Comparison of ENCODE assay signal across 26 cellular contexts in genomic region chr7:80882213-80882801, GRCh38. TPM values are rescaled to one million over a fixed set of nuclear protein-coding genes. Genes with fewer than 3 reads are reported as not detected.
A peak's percentile ranks its signal among the peaks of the same experiment; 100 is the strongest.
DNase-seq lines count a peak whose midpoint lies in the region; ATAC-seq and TF ChIP-seq lines count a peak whose summit lies in the region.
"Had no signal": no experiment of that assay in that cellular context is flagged by ENCODE, and none has a peak within 500 bp of the region (broad histone marks: within the 10 kb centered on the region; RNA-seq: fewer than 3 reads in every experiment).

No MANE protein-coding gene starts in this region.

- H4K20me1 ChIP-seq in IMR-90 (ENCODE audit: insufficient read depth, low read length), result no peaks in the 10 kb centered on the region

- peaks cover 7 to 29% of the 10 kb centered on the region in 2 experiments; a peak in 3 of 4 replicates for H3K79me1 ChIP-seq in IMR-90 (ENCODE audit: low read depth in 1 of 2, low read length in 2 of 2)

- no peaks in the 10 kb centered on the region for H3K27me3 Mint-ChIP-seq in mesothelial cell of epicardium (ENCODE audit: low read depth)
- H3K27me3 Mint-ChIP-seq: activated CD8-positive, alpha-beta T cell treated with anti-CD3 and anti-CD28 coated beads for 36 hours; naive thymus-derived CD8-positive, alpha-beta T cell; progenitor cell of endocrine pancreas had no signal

- peak overlapping the region; percentile 57; the same call in 1 of the 2 replicates for H2BK20ac ChIP-seq in IMR-90 (ENCODE audit: low read depth, low read length)

- no peak overlapping the region for H2AK9ac ChIP-seq in IMR-90 (replicated peaks; ENCODE audit: low read depth, low read length, poor library complexity)

- no peak overlapping the region for H3K4me2 ChIP-seq in IMR-90 (ENCODE audit: low read depth, low read length)

- H3K4me3 ChIP-seq in IMR-90 (ENCODE audit: insufficient read depth, low read depth, low read length) (no peak overlapping the region), astrocyte of the spinal cord (ENCODE audit: low read depth, low read length) (no peak overlapping the region), uterus (no peak overlapping the region)
- H3K4me3 ChIP-seq: adrenal gland, right lobe of liver, upper lobe of left lung had no signal

- H3K4me1 ChIP-seq in IMR-90 (ENCODE audit: control insufficient read depth, insufficient read depth, low read length) (peaks cover 8% of the 10 kb centered on the region), uterus (peaks cover 2 to 8% of the 10 kb centered on the region in 2 donors)
- H3K4me1 ChIP-seq: right lobe of liver had no signal

- POLR2A ChIA-PET in IMR-90 (lab: Charles Lee; ENCODE audit: unreplicated experiment), result no interaction called here

- intact Hi-C loops in IMR-90 (cut with micrococcal nuclease) (loop anchor here (2.0 kb wide), 1 partner anchor 24 kb away; no protein-coding TSS in a partner anchor), uterus (cut with DNase I; ENCODE audit: low total_unique reads) (no loop called here)

- no peaks in the 10 kb centered on the region for H3K9me3 ChIP-seq in IMR-90 (ENCODE audit: control insufficient read depth, insufficient read depth, low read length)
- H3K9me3 ChIP-seq in uterus, result no peaks in the 10 kb centered on the region
- H3K9me3 ChIP-seq: adrenal gland, right lobe of liver, upper lobe of left lung had no signal

- no peak for TF ChIP-seq POLR2A in IMR-90 (IDR thresholded peaks at IDR 0.05; ENCODE audit: low read depth, low read length)
- TF ChIP-seq POLR2A in uterus (IDR thresholded peaks at IDR 0.05), result no peak

- H3K4me3 Mint-ChIP-seq in mesothelial cell of epicardium, result no peak overlapping the region
- H3K4me3 Mint-ChIP-seq: activated CD8-positive, alpha-beta T cell treated with anti-CD3 and anti-CD28 coated beads for 36 hours; activated naive CD4-positive, alpha-beta T cell treated with anti-CD3 and anti-CD28 coated beads for 36 hours; naive thymus-derived CD8-positive, alpha-beta T cell had no signal

- H3K9me1 ChIP-seq in IMR-90 (ENCODE audit: insufficient read depth, low read length), result peaks cover 6% of the 10 kb centered on the region

- no peak overlapping the region for H3K56ac ChIP-seq in IMR-90 (ENCODE audit: extremely low read depth, insufficient read depth, low read length)

- no peak overlapping the region; the same call in none of the 2 replicates for H3K14ac ChIP-seq in IMR-90 (replicated peaks; ENCODE audit: low read depth, low read length)

- H3K27ac Mint-ChIP-seq in mesothelial cell of epicardium, result peak overlapping the region; percentile 90
- H3K27ac Mint-ChIP-seq: activated CD8-positive, alpha-beta T cell treated with anti-CD3 and anti-CD28 coated beads for 36 hours; activated naive CD4-positive, alpha-beta T cell treated with anti-CD3 and anti-CD28 coated beads for 36 hours; naive thymus-derived CD8-positive, alpha-beta T cell; progenitor cell of endocrine pancreas had no signal

- H2BK5ac ChIP-seq in IMR-90 (ENCODE audit: low read depth, low read length, poor library complexity, severe bottlenecking), result peak overlapping the region; percentile 56

- no CpG with 5 or more reads among the region's 4 CpGs for WGBS in IMR-90 (ENCODE audit: extremely low coverage in 2 of 2, insufficient read length in 1 of 2), 2 experiments

- 0 out of 4 replicates have a peak overlapping the region, but pooled peaks of 1 of the 2 experiments have one; percentile 10 for H4K8ac ChIP-seq in IMR-90 (ENCODE audit: low read depth in 2 of 2, low read length in 2 of 2)

- H3K4me1 Mint-ChIP-seq in mesothelial cell of epicardium, result peaks cover 84% of the 10 kb centered on the region
- H3K4me1 Mint-ChIP-seq: naive thymus-derived CD8-positive, alpha-beta T cell had no signal

- no peaks in the 10 kb centered on the region; the same call in 1 of the 2 replicates for H3K36me3 ChIP-seq in IMR-90 (ENCODE audit: control insufficient read depth, insufficient read depth, low read length)
- no peaks in the 10 kb centered on the region for H3K36me3 ChIP-seq in uterus
- H3K36me3 ChIP-seq: adrenal gland, right lobe of liver, upper lobe of left lung had no signal

- H3K9ac ChIP-seq in IMR-90 (ENCODE audit: low read depth, low read length), result no peak overlapping the region

- H4K5ac ChIP-seq in IMR-90 (ENCODE audit: low read depth, low read length), result no peak overlapping the region

- no peak for TF ChIP-seq RAD21 in IMR-90 (IDR thresholded peaks at IDR 0.05; ENCODE audit: low read length)

- CTCF ChIA-PET in IMR-90 (lab: Yijun Ruan, JAX), result interaction anchor here (0.7 kb wide), 1 partner anchor 588 kb away, joined by 4 read pairs; no protein-coding TSS in a partner anchor

- peaks cover 9% of the 10 kb centered on the region for H3K36me3 Mint-ChIP-seq in mesothelial cell of epicardium
- H3K36me3 Mint-ChIP-seq: naive thymus-derived CD8-positive, alpha-beta T cell had no signal

- no peak overlapping the region for H2AK5ac ChIP-seq in IMR-90 (ENCODE audit: low read depth, low read length)

- H2BK15ac ChIP-seq in IMR-90 (ENCODE audit: low read depth, low read length), result peak overlapping the region; percentile 90; the same call in 2 of the 3 replicates

- TF ChIP-seq CTCF in IMR-90 (conservative IDR thresholded peaks at IDR 0.05; ENCODE audit: low read depth, low read length), result no peak
- no peak for TF ChIP-seq CTCF in astrocyte of the spinal cord (IDR thresholded peaks at IDR 0.05; ENCODE audit: low read depth, low read length)
- TF ChIP-seq CTCF in mesothelial cell of epicardium (IDR thresholded peaks at IDR 0.05; ENCODE audit: unreplicated experiment), result no peak
- no peak for TF ChIP-seq CTCF in uterus (IDR thresholded peaks at IDR 0.05)

- peak overlapping the region; percentile 67; the same call in 1 of the 2 replicates for H2BK120ac ChIP-seq in IMR-90 (ENCODE audit: low read depth, low read length)

- no TSS peak for BruUV-seq in IMR-90 (replicated peaks; lab: Mats Ljungman, UMichigan)

- dilution Hi-C loops in IMR-90 (cut with HindIII; ENCODE audit: low sequenced_read_pairs, unreplicated experiment), result no loop called here

- no peaks in the 10 kb centered on the region for H3K9me3 Mint-ChIP-seq in mesothelial cell of epicardium
- H3K9me3 Mint-ChIP-seq: activated CD8-positive, alpha-beta T cell treated with anti-CD3 and anti-CD28 coated beads for 36 hours; activated naive CD4-positive, alpha-beta T cell treated with anti-CD3 and anti-CD28 coated beads for 36 hours had no signal

- in situ Hi-C loops in IMR-90 (cut with MboI; ENCODE audit: low sequenced_read_pairs) (no loop called here), astrocyte of the spinal cord (cut with HindIII; ENCODE audit: low sequenced_read_pairs) (no loop called here)

- no peak for DNase-seq in IMR-90
- peak; percentile 68 for DNase-seq in astrocyte of the spinal cord (ENCODE audit: low read depth, low spot score)
- DNase-seq in mesothelial cell of epicardium (ENCODE audit: low spot score in 2 of 2, unreplicated experiment in 2 of 2), result no peak
- DNase-seq in uterus, result no peak
- no peak for DNase-seq in stimulated activated naive CD4-positive, alpha-beta T cell (lab: John Stamatoyannopoulos, UW)
- DNase-seq: activated CD8-positive, alpha-beta memory T cell treated with anti-CD3 and anti-CD28 coated beads, Interleukin-2, amount 50 U/mL, for 48 hours; activated CD8-positive, alpha-beta T cell treated with anti-CD3 and anti-CD28 coated beads for 36 hours; activated naive CD4-positive, alpha-beta T cell treated with anti-CD3 and anti-CD28 coated beads for 36 hours; adrenal gland; DMS79 treated with DMSO at 0.1 percent for 48 hours; effector CD4-positive, alpha-beta T cell; GF-D8; left ventricle myocardium superior; midbrain; naive thymus-derived CD8-positive, alpha-beta T cell; NCI-H1048; NCI-H1694; NCI-H446; right lobe of liver; stimulated activated CD4-positive, alpha-beta T cell treated with anti-CD3 and anti-CD28 coated beads, Interleukin-4, amount 100 ng/mL, for 1 hour; upper lobe of left lung had no signal

- no peak overlapping the region; the same call in 1 of the 2 replicates for H3K23ac ChIP-seq in IMR-90 (ENCODE audit: low read depth, low read length)

- no peak overlapping the region for H2AFZ ChIP-seq in IMR-90 (replicated peaks; ENCODE audit: low read length, poor library complexity)

- H3K4ac ChIP-seq in IMR-90 (ENCODE audit: low read depth, low read length), result peak overlapping the region; percentile 73

- no peak overlapping the region for H4K91ac ChIP-seq in IMR-90 (ENCODE audit: insufficient read depth, low read depth, low read length)

- H3K27ac ChIP-seq in IMR-90 (ENCODE audit: insufficient read depth, low read length) (no peak overlapping the region), uterus (peak overlapping the region; percentile 70 to 77)
- H3K27ac ChIP-seq: C4-2B, right lobe of liver had no signal

- H3K18ac ChIP-seq in IMR-90 (ENCODE audit: low read depth, low read length), result no peak overlapping the region

- H3K27me3 ChIP-seq in IMR-90 (ENCODE audit: control insufficient read depth, insufficient read depth, low read length) (no peaks in the 10 kb centered on the region), uterus (no peaks in the 10 kb centered on the region)
- H3K27me3 ChIP-seq: adrenal gland, right lobe of liver, upper lobe of left lung had no signal

- no peak for ATAC-seq in IMR-90 (ENCODE audit: low read depth)
- ATAC-seq in GM19035 (IDR thresholded peaks at IDR 0.05; ENCODE audit: unreplicated experiment), result no peak
- ATAC-seq in HG03460 (IDR thresholded peaks at IDR 0.05; ENCODE audit: unreplicated experiment), result no peak
- ATAC-seq: activated CD8-positive, alpha-beta T cell treated with anti-CD3 and anti-CD28 coated beads for 36 hours; naive thymus-derived CD8-positive, alpha-beta T cell; right lobe of liver had no signal

TF ChIP-seq in IMR-90, 13 proteins besides CTCF, POLR2A, EP300 and RAD21 (continues in another document):
- TF ChIP-seq FOS (IDR thresholded peaks at IDR 0.05; ENCODE audit: low read depth, low read length), result no peak
- TF ChIP-seq CHD1 (IDR thresholded peaks at IDR 0.05; ENCODE audit: low read depth, low read length), result no peak
- TF ChIP-seq NFE2L2 (IDR thresholded peaks at IDR 0.05; ENCODE audit: low read depth, low read length), result no peak
- TF ChIP-seq MXI1 (IDR thresholded peaks at IDR 0.05; ENCODE audit: borderline replicate concordance, low read depth, low read length), result no peak

RNA-seq across cellular contexts. Expression of gene SEMA3C, which starts 36.5 kb away (rescaled TPM):
- total RNA-seq in IMR-90 (2012; rRNA removed) (97.1 and 116 TPM in 2 replicates), mesothelial cell of epicardium (490 to 527 TPM (median 496 TPM) in 3 replicates), uterus (100 to 1,000 TPM in 2 of 4 donors, 10 to 100 TPM in 2; 34.8 to 371 (median 116) TPM)
- polyA plus RNA-seq in IMR-90 (2012; rRNA removed), result 19.3 and 21.2 TPM in 2 replicates
- polyA plus RNA-seq in IMR-90 (2012; cell fraction: cytosol; rRNA removed), result 9.7 and 16.1 TPM in 2 replicates
- polyA plus RNA-seq in IMR-90 (2012; cell fraction: nucleus; rRNA removed; ENCODE audit: low replicate concordance), result 8.7 and 33.3 TPM in 2 replicates
- total RNA-seq: activated CD8-positive, alpha-beta T cell treated with anti-CD3 and anti-CD28 coated beads for 36 hours; activated naive CD4-positive, alpha-beta T cell treated with anti-CD3 and anti-CD28 coated beads for 36 hours; naive thymus-derived CD8-positive, alpha-beta T cell; T-helper 2 cell treated with Interferon-gamma antibody and Interleukin-4, amounts not matched to agents 100 ng/mL and 5 ng/mL, for 36 hours had no signal
- polyA plus RNA-seq: naive thymus-derived CD8-positive, alpha-beta T cell had no signal
